Comparison of ENCODE assay signal across 9 cellular contexts in genomic region chr3:9135930-9136525, GRCh38.
DNase-seq lines count a peak whose midpoint lies in the region; ATAC-seq, FAIRE-seq and TF ChIP-seq lines count a peak whose summit lies in the region.
"Had no signal": no experiment of that assay in that cellular context is flagged by ENCODE, and none has a peak within 500 bp of the region (broad histone marks: within the 10 kb centered on the region; RNA-seq: fewer than 3 reads in every experiment).

No MANE protein-coding gene starts in this region.

- H3K4ac ChIP-seq in H1 (replicated peaks; ENCODE audit: insufficient read length, low read depth, low read length): no peak overlapping the region
- H3K4ac ChIP-seq in mesendoderm (ENCODE audit: low read depth, low read length): no peak overlapping the region

- H3K4me3 ChIP-seq in H1 (ENCODE audit: extremely low read depth in 1 of 4, insufficient read depth in 2 of 4, low read depth in 3 of 4, low read length in 4 of 4) (peak overlapping the region; percentile 26 to 59 (median 42)), mesendoderm (ENCODE audit: low read length) (no peak overlapping the region), suprapubic skin (peak overlapping the region; percentile 46)

- TF ChIP-seq POLR2A in H1 (IDR thresholded peaks at IDR 0.05; ENCODE audit: control extremely low read depth in 1 of 2, low read depth in 2 of 2, low read length in 2 of 2): peak in 1 of 2 experiments; percentile 50; a peak in 2 of 3 replicates
- TF ChIP-seq POLR2A in suprapubic skin (IDR thresholded peaks at IDR 0.05): no peak

- intact Hi-C loops in activated CD4-positive, alpha-beta T cell treated with anti-CD3 and anti-CD28 coated beads for 36 hours (cut with DNase I, micrococcal nuclease): no loop called here

- no peak; a peak in 1 of 4 replicates for TF ChIP-seq RAD21 in H1 (IDR thresholded peaks at IDR 0.05 in 1 of 2, conservative IDR thresholded peaks at IDR 0.05 in 1 of 2; ENCODE audit: low read depth in 2 of 2, low read length in 2 of 2)

- no peaks in the 10 kb centered on the region for H3K79me2 ChIP-seq in H1 (ENCODE audit: control insufficient read depth in 1 of 2, insufficient read depth in 2 of 2, low read length in 2 of 2)
- no peaks in the 10 kb centered on the region for H3K79me2 ChIP-seq in mesendoderm (ENCODE audit: control insufficient read depth, insufficient read depth, low read length)

- H3K9me3 ChIP-seq in H1 (ENCODE audit: insufficient read depth in 2 of 2, low read depth in 1 of 2, low read length in 1 of 2) (peaks cover 0 to 4% of the 10 kb centered on the region in 2 experiments; a peak in 1 of 4 replicates), suprapubic skin (no peaks in the 10 kb centered on the region)

- H2BK20ac ChIP-seq in H1 (ENCODE audit: low read length): no peak overlapping the region

- H2AFZ ChIP-seq in H1 (ENCODE audit: low read length): peak overlapping the region; percentile 56; the same call in 1 of the 2 replicates

- peak overlapping the region in 1 of 4 experiments; percentile 47; a peak in 2 of 7 replicates for H3K9ac ChIP-seq in H1 (replicated peaks in 1 of 4; ENCODE audit: extremely low read depth in 1 of 4, low read depth in 3 of 4, low read length in 3 of 4)
- H3K9ac ChIP-seq in mesendoderm (ENCODE audit: low read length): peak overlapping the region; percentile 41

- H4K91ac ChIP-seq in H1 (replicated peaks; ENCODE audit: insufficient read length, low read length): no peak overlapping the region

- H2BK120ac ChIP-seq in H1 (replicated peaks; ENCODE audit: low read depth, low read length) (no peak overlapping the region), mesendoderm (ENCODE audit: low read depth, low read length) (no peak overlapping the region)

- H3K4me1 Mint-ChIP-seq in activated CD4-positive, alpha-beta T cell treated with anti-CD3 and anti-CD28 coated beads for 36 hours: peaks cover 3% of the 10 kb centered on the region

- CTCF ChIA-PET in activated CD4-positive, alpha-beta T cell treated with anti-CD3 and anti-CD28 coated beads for 36 hours (lab: Charles Lee): interaction anchor here (0.9 to 1.0 kb wide), 3 partner anchors 14 to 148 kb away, joined by 3 read pairs; no protein-coding TSS in a partner anchor
- CTCF ChIA-PET in H1 (lab: Charles Lee; ENCODE audit: partially characterized antibody): interaction anchor here (0.9 to 2.6 kb wide), 12 partner anchors 10 to 166 kb away, joined by 3 to 9 read pairs (median 6); no protein-coding TSS in a partner anchor

- no peaks in the 10 kb centered on the region; the same call in 1 of the 2 replicates for H3K23me2 ChIP-seq in H1 (ENCODE audit: low read depth, low read length)

- H3K23ac ChIP-seq in H1 (ENCODE audit: insufficient read length): no peak overlapping the region
- H3K23ac ChIP-seq in mesendoderm (ENCODE audit: low read length): no peak overlapping the region

- H3K36me3 ChIP-seq in H1 (ENCODE audit: control insufficient read depth in 2 of 4, insufficient read depth in 4 of 4, low read length in 3 of 4) (no peaks in the 10 kb centered on the region), mesendoderm (ENCODE audit: control insufficient read depth, insufficient read depth, low read length) (no peaks in the 10 kb centered on the region), suprapubic skin (no peaks in the 10 kb centered on the region)

- H3K9me3 Mint-ChIP-seq in activated CD4-positive, alpha-beta T cell treated with anti-CD3 and anti-CD28 coated beads for 36 hours (ENCODE audit: low read depth): no peaks in the 10 kb centered on the region
- H3K9me3 Mint-ChIP-seq: stimulated activated naive CD8-positive, alpha-beta T cell treated with anti-CD3 and anti-CD28 coated beads, Interleukin-15, Interleukin-2, amounts not matched to agents 100 ng/mL and 50 ng/mL, for 24 hours had no signal

- H2BK15ac ChIP-seq in H1 (ENCODE audit: low read length) (no peak overlapping the region), mesendoderm (replicated peaks; ENCODE audit: low read depth) (no peak overlapping the region)

- no peak overlapping the region; the same call in 1 of the 2 replicates for H2BK12ac ChIP-seq in H1 (ENCODE audit: low read depth, low read length)

- H2AK5ac ChIP-seq in H1 (ENCODE audit: low read depth, low read length) (no peak overlapping the region), mesendoderm (ENCODE audit: low read length) (no peak overlapping the region)

- H3K36me3 Mint-ChIP-seq in activated CD4-positive, alpha-beta T cell treated with anti-CD3 and anti-CD28 coated beads for 36 hours (ENCODE audit: low read depth): no peaks in the 10 kb centered on the region

- DNase-seq in activated CD4-positive, alpha-beta T cell treated with anti-CD3 and anti-CD28 coated beads for 36 hours: peak; percentile 14
- DNase-seq in activated CD4-positive, alpha-beta T cell treated with anti-CD3 and anti-CD28 coated beads, Interleukin-2, amount 50 U/mL, for 4 hours: no peak
- DNase-seq in H1 (ENCODE audit: low read depth in 1 of 2, low spot score in 2 of 2): peak in 1 of 2 experiments; percentile 74
- peak; percentile 55 for DNase-seq in mesendoderm
- no peak for DNase-seq in suprapubic skin (ENCODE audit: low spot score in 2 of 2)

- no peak for TF ChIP-seq EP300 in H1 (IDR thresholded peaks at IDR 0.05; ENCODE audit: borderline replicate concordance in 1 of 2, low read depth in 2 of 2, low read length in 2 of 2)
- no peak for TF ChIP-seq EP300 in suprapubic skin (IDR thresholded peaks at IDR 0.05)

- H3K4me3 Mint-ChIP-seq in activated CD4-positive, alpha-beta T cell treated with anti-CD3 and anti-CD28 coated beads for 36 hours: peak overlapping the region; percentile 22
- H3K4me3 Mint-ChIP-seq: stimulated activated naive CD8-positive, alpha-beta T cell treated with anti-CD3 and anti-CD28 coated beads, Interleukin-15, Interleukin-2, amounts not matched to agents 100 ng/mL and 50 ng/mL, for 24 hours had no signal

- H3K18ac ChIP-seq in H1 (ENCODE audit: extremely low read depth, low read length) (peak overlapping the region; percentile 73; the same call in 1 of the 2 replicates), mesendoderm (ENCODE audit: low read length) (peak overlapping the region; percentile 47)

- H4K5ac ChIP-seq in H1 (ENCODE audit: insufficient read length, low read depth, low read length) (no peak overlapping the region), mesendoderm (ENCODE audit: low read length) (no peak overlapping the region)

- H3K27ac ChIP-seq in H1 (ENCODE audit: low read depth, low read length) (no peak overlapping the region), mesendoderm (ENCODE audit: low read depth, low read length) (no peak overlapping the region), suprapubic skin (no peak overlapping the region)

- no peak overlapping the region for H3K14ac ChIP-seq in H1 (ENCODE audit: insufficient read length)

- peak; percentile 47 for ATAC-seq in activated CD4-positive, alpha-beta T cell treated with anti-CD3 and anti-CD28 coated beads for 36 hours
- ATAC-seq in GM21381 (IDR thresholded peaks at IDR 0.05; ENCODE audit: unreplicated experiment): no peak
- ATAC-seq in HG03354 (IDR thresholded peaks at IDR 0.05; ENCODE audit: poor library complexity, severe bottlenecking, unreplicated experiment): no peak
- no peak for ATAC-seq in GM21576 (IDR thresholded peaks at IDR 0.05; ENCODE audit: unreplicated experiment)

- peaks cover 4 to 10% (median 7%) of the 10 kb centered on the region in 4 experiments for H3K4me1 ChIP-seq in H1 (replicated peaks in 1 of 4; ENCODE audit: control insufficient read depth in 3 of 4, insufficient read depth in 4 of 4, low read length in 3 of 4)
- no peaks in the 10 kb centered on the region for H3K4me1 ChIP-seq in mesendoderm (ENCODE audit: control insufficient read depth, low read depth, low read length)
- peaks cover 24% of the 10 kb centered on the region for H3K4me1 ChIP-seq in suprapubic skin

- H3K27me3 Mint-ChIP-seq in activated CD4-positive, alpha-beta T cell treated with anti-CD3 and anti-CD28 coated beads for 36 hours: peaks cover 16% of the 10 kb centered on the region

- H3K56ac ChIP-seq in H1 (replicated peaks; ENCODE audit: insufficient read length, low read depth, low read length): no peak overlapping the region
- peak overlapping the region; percentile 61 for H3K56ac ChIP-seq in mesendoderm (ENCODE audit: low read length)

- POLR2A ChIA-PET in activated CD4-positive, alpha-beta T cell treated with anti-CD3 and anti-CD28 coated beads for 36 hours (lab: Charles Lee): no interaction called here
- POLR2A ChIA-PET in H1 (lab: Charles Lee; ENCODE audit: partially characterized antibody): interaction anchor here (1.0 to 1.2 kb wide), 5 partner anchors 11 to 75 kb away, joined by 3 to 4 read pairs (median 3); no protein-coding TSS in a partner anchor

- 8% methylated on average over 37 of the region's 56 CpGs; no CpG with 5 or more reads in 1 of the 2 experiments for WGBS in H1 (ENCODE audit: extremely low coverage in 1 of 2, insufficient coverage in 1 of 2, insufficient read length in 1 of 2, insufficient replicate concordance in 2 of 2, low coverage in 1 of 2, low lambda C conversion rate in 2 of 2, missing lambda C conversion rate in 1 of 2), 2 experiments
- WGBS in mesendoderm (ENCODE audit: extremely low coverage, insufficient coverage, low lambda C conversion rate): no CpG with 5 or more reads among the region's 56 CpGs
- 61% methylated on average over 24 of the region's 56 CpGs for WGBS in suprapubic skin

- TF ChIP-seq CTCF in H1 (IDR thresholded peaks at IDR 0.05; ENCODE audit: control extremely low read depth in 1 of 3, insufficient read depth in 1 of 3, low read depth in 1 of 3, low read length in 3 of 3) (no peak), suprapubic skin (IDR thresholded peaks at IDR 0.05) (no peak)

- no peak for FAIRE-seq in H1 (lab: Jason Lieb, UNC)

- peak overlapping the region; percentile 69 to 85 for H3K4me2 ChIP-seq in H1 (ENCODE audit: insufficient read depth in 1 of 2, low read depth in 2 of 2, low read length in 2 of 2)
- H3K4me2 ChIP-seq in mesendoderm (ENCODE audit: low read length): peak overlapping the region; percentile 26

- no peak overlapping the region for H3K27ac Mint-ChIP-seq in activated CD4-positive, alpha-beta T cell treated with anti-CD3 and anti-CD28 coated beads for 36 hours
- H3K27ac Mint-ChIP-seq: stimulated activated naive CD8-positive, alpha-beta T cell treated with anti-CD3 and anti-CD28 coated beads, Interleukin-15, Interleukin-2, amounts not matched to agents 100 ng/mL and 50 ng/mL, for 24 hours had no signal

- H2BK5ac ChIP-seq in H1 (ENCODE audit: low read depth, low read length) (no peak overlapping the region; the same call in 1 of the 2 replicates), mesendoderm (ENCODE audit: low read length) (no peak overlapping the region)

- H4K8ac ChIP-seq in H1 (ENCODE audit: extremely low read depth, insufficient read depth, low read length) (peak overlapping the region; percentile 86; the same call in 1 of the 2 replicates), mesendoderm (ENCODE audit: low read depth, low read length) (no peak overlapping the region)

- peaks cover 0 to 2% of the 10 kb centered on the region in 2 experiments for H4K20me1 ChIP-seq in H1 (replicated peaks in 1 of 2; ENCODE audit: control insufficient read depth in 1 of 2, insufficient read depth in 2 of 2, low read length in 2 of 2)

- no peaks in the 10 kb centered on the region for H3K79me1 ChIP-seq in H1 (ENCODE audit: low read depth, low read length)
- no peaks in the 10 kb centered on the region for H3K79me1 ChIP-seq in mesendoderm (ENCODE audit: low read length)

- H3K27me3 ChIP-seq in H1 (replicated peaks in 1 of 4; ENCODE audit: control insufficient read depth in 3 of 4, extremely low read depth in 1 of 4, insufficient read depth in 3 of 4, low read length in 3 of 4) (peaks cover 0 to 13% (median 8%) of the 10 kb centered on the region in 4 experiments; a peak in 6 of 7 replicates), mesendoderm (ENCODE audit: insufficient read depth, low read length, poor library complexity) (no peaks in the 10 kb centered on the region), suprapubic skin (no peaks in the 10 kb centered on the region)

Comparison
In these comparisons a context has a peak if more than half of its experiments do, and no peak if none do; other contexts are left out.
1. DNase-seq: peak in activated CD4-positive, alpha-beta T cell treated with anti-CD3 and anti-CD28 coated beads for 36 hours (single experiment) and mesendoderm (single experiment); none in activated CD4-positive, alpha-beta T cell treated with anti-CD3 and anti-CD28 coated beads, Interleukin-2, amount 50 U/mL, for 4 hours (0 of 2) and suprapubic skin (0 of 2).